8 cellular contexts compared by ENCODE assay signal in genomic region chr10:132065491-132066105, GRCh38. TPM values are rescaled to one million over a fixed set of nuclear protein-coding genes. Genes with fewer than 3 reads are reported as not detected.
DNase-seq lines count a peak whose midpoint lies in the region; ATAC-seq and TF ChIP-seq lines count a peak whose summit lies in the region.

TSS of gene JAKMIP3 (plus strand) at chr10:132065946. CDS start at chr10:132104809, 38,863 bp downstream.

- H3K27ac ChIP-seq in spleen = no peak within 1 kb of the TSS

- ATAC-seq in HG03469 (IDR thresholded peaks at IDR 0.05; ENCODE audit: unreplicated experiment) = no peak

- no peaks in the 10 kb centered on the region for H3K9me3 ChIP-seq in spleen

- DNase-seq in COLO668 (lab: John Stamatoyannopoulos, UW; ENCODE audit: unreplicated experiment) = peak; percentile 25
- DNase-seq in NCI-H460 (ENCODE audit: extremely low read depth, low read depth) = peak; percentile 89
- peak; percentile 65 for DNase-seq in dermis blood vessel endothelial cell
- peak; percentile 81 for DNase-seq in left kidney (ENCODE audit: low read depth, low spot score)
- no peak for DNase-seq in spleen
- DNase-seq in GM19240 (ENCODE audit: insufficient read length, low spot score) = no peak
- no peak for DNase-seq in NCI-H69 (lab: John Stamatoyannopoulos, UW)

- intact Hi-C loops in spleen (cut with DNase I; ENCODE audit: low total_unique reads) = no loop called here

- no peaks in the 10 kb centered on the region for H3K36me3 ChIP-seq in spleen

- no peak for TF ChIP-seq CTCF in spleen (IDR thresholded peaks at IDR 0.05 in 8 of 11, conservative IDR thresholded peaks at IDR 0.05 in 3 of 11)

- peaks cover 0 to 14% (median 3%) of the 10 kb centered on the region in 6 donors for H3K4me1 ChIP-seq in spleen

- no peak for TF ChIP-seq POLR2A in spleen (IDR thresholded peaks at IDR 0.05)

- H3K4me3 ChIP-seq in spleen = peak within 1 kb of the TSS in 7 of 8 donors; percentile 26 to 65 (median 30)

- peaks cover 0 to 15% (median 0%) of the 10 kb centered on the region in 7 donors for H3K27me3 ChIP-seq in spleen (replicated peaks in 1 of 7)

- 8 to 13% (median 9%) methylated on average over 24 to 35 of the region's 35 CpGs for WGBS in spleen, 5 donors

RNA-seq across cellular contexts. Expression of gene JAKMIP3, which starts in this region (rescaled TPM):
- 2.0 TPM in 2 replicates for total RNA-seq in NCI-H460 (2014; rRNA removed; shearing (Covaris generic))
- 9.9 and 12.0 TPM in 2 replicates for polyA plus RNA-seq in NCI-H460 (2014; cell fraction: nucleus; rRNA removed)
- total RNA-seq in dermis blood vessel endothelial cell (0.05 TPM in 1 of 2 replicates, not detected in the other), spleen (under 1 TPM; 0.13 to 0.92 (median 0.44) TPM)
- under 1 TPM; 0.06 to 0.13 (median 0.13) TPM for polyA plus RNA-seq in spleen

Comparison
In these comparisons a context has a peak if more than half of its experiments do, and no peak if none do; other contexts are left out.
1. Peak in DNase-seq in dermis blood vessel endothelial cell; RNA of the gene not detected or under 1 TPM.
2. DNase-seq: peak in COLO668 (single experiment), NCI-H460 (single experiment) and left kidney (single experiment); none in spleen (single experiment), GM19240 (single experiment) and NCI-H69 (single experiment).